17 cellular contexts compared by ENCODE assay signal in genomic region chr18:3466872-3467271, GRCh38. TPM values are rescaled to one million over a fixed set of nuclear protein-coding genes. Genes with fewer than 3 reads are reported as not detected.
DNase-seq lines count a peak whose midpoint lies in the region; ATAC-seq and TF ChIP-seq lines count a peak whose summit lies in the region.
"Had no signal": no experiment of that assay in that cellular context is flagged by ENCODE, and none has a peak within 500 bp of the region (broad histone marks: within the 10 kb centered on the region; RNA-seq: fewer than 3 reads in every experiment).

No MANE protein-coding gene starts in this region.

- CTCF ChIA-PET in CD4-positive, alpha-beta T cell (lab: Charles Lee): interaction anchor here (1.5 to 3.0 kb wide), 3 partner anchors 9 to 199 kb away, joined by 4 to 13 read pairs (median 5); no protein-coding TSS in a partner anchor

- H3K23ac ChIP-seq in mesendoderm (ENCODE audit: low read length): no peak overlapping the region

- no peak overlapping the region for H4K5ac ChIP-seq in mesendoderm (ENCODE audit: low read length)

- peak overlapping the region; percentile 33 for H2AK5ac ChIP-seq in mesendoderm (ENCODE audit: low read length)

- no peak overlapping the region for H3K4ac ChIP-seq in mesendoderm (ENCODE audit: low read depth, low read length)

- peaks cover 2% of the 10 kb centered on the region for H3K9me3 Mint-ChIP-seq in CD4-positive, alpha-beta T cell

- H3K4me1 ChIP-seq in mesendoderm (ENCODE audit: control insufficient read depth, low read depth, low read length): peaks cover 7% of the 10 kb centered on the region
- H3K4me1 ChIP-seq in left lung: peaks cover 0 to 18% of the 10 kb centered on the region in 2 donors
- H3K4me1 ChIP-seq in sigmoid colon: no peaks in the 10 kb centered on the region

- in situ Hi-C loops in brain microvascular endothelial cell (cut with HindIII; ENCODE audit: low pct_ligation_motif_present, low sequenced_read_pairs): no loop called here

- no peak overlapping the region for H3K27ac ChIP-seq in CD4-positive, alpha-beta T cell (ENCODE audit: low read depth, low read length)
- H3K27ac ChIP-seq in brain microvascular endothelial cell: peak overlapping the region; percentile 72
- H3K27ac ChIP-seq in mesendoderm (ENCODE audit: low read depth, low read length): peak overlapping the region; percentile 54
- peak overlapping the region in 1 of 2 donors; percentile 44 for H3K27ac ChIP-seq in left lung
- H3K27ac ChIP-seq in sigmoid colon: no peak overlapping the region

- TF ChIP-seq POLR2A in sigmoid colon (IDR thresholded peaks at IDR 0.05): no peak

- POLR2A ChIA-PET in CD4-positive, alpha-beta T cell (lab: Charles Lee): interaction anchor here (0.6 to 5.0 kb wide), 9 partner anchors 9 to 205 kb away, joined by 3 to 46 read pairs (median 6); partner anchors contain the start of genes MYL12B and TGIF1

- H3K27me3 Mint-ChIP-seq in CD4-positive, alpha-beta T cell: no peaks in the 10 kb centered on the region
- H3K27me3 Mint-ChIP-seq: stimulated activated naive CD8-positive, alpha-beta T cell treated with anti-CD3 and anti-CD28 coated beads, Interleukin-15, amount 100 ng/mL, for 72 hours had no signal

- H3K56ac ChIP-seq in mesendoderm (ENCODE audit: low read length): no peak overlapping the region

- no CpG with 5 or more reads among the region's 2 CpGs for WGBS in mesendoderm (ENCODE audit: extremely low coverage, insufficient coverage, low lambda C conversion rate)
- WGBS in sigmoid colon, 2 donors: 18% methylated on average over 2 of the region's 2 CpGs

- no peak overlapping the region for H2BK120ac ChIP-seq in mesendoderm (ENCODE audit: low read depth, low read length)

- H2BK15ac ChIP-seq in mesendoderm (replicated peaks; ENCODE audit: low read depth): no peak overlapping the region

- peaks cover 22% of the 10 kb centered on the region for H3K4me1 Mint-ChIP-seq in CD4-positive, alpha-beta T cell (ENCODE audit: low read depth)

- H3K4me3 ChIP-seq in brain microvascular endothelial cell (ENCODE audit: low read depth, low read length): no peak overlapping the region
- no peak overlapping the region for H3K4me3 ChIP-seq in mesendoderm (ENCODE audit: low read length)
- H3K4me3 ChIP-seq in left lung: no peak overlapping the region
- no peak overlapping the region for H3K4me3 ChIP-seq in sigmoid colon

- DNase-seq in CD4-positive, alpha-beta T cell: peak in 5 of 10 experiments; percentile 6 to 25 (median 13)
- DNase-seq in HT1080 (ENCODE audit: low read depth): peak; percentile 44
- DNase-seq in brain microvascular endothelial cell: no peak
- DNase-seq in mesendoderm: peak; percentile 68
- no peak for DNase-seq in D341Med (ENCODE audit: low spot score)
- no peak for DNase-seq in left lung
- DNase-seq in sigmoid colon: no peak
- no peak for DNase-seq in kidney tubule cell (ENCODE audit: low spot score)
- DNase-seq: activated CD4-positive, alpha-beta T cell treated with anti-CD3 and anti-CD28 coated beads for 48 hours; activated gamma-delta T cell treated with Interleukin-2 at 50 U/mL for 16 hours; C1 segment of cervical spinal cord; central memory CD4-positive, alpha-beta T cell; GDM1; NCI-H2081 treated with DMSO at 0.1 percent for 48 hours; NK-92 treated with Interleukin-12 subunit alpha and Interleukin-12 subunit beta, amount 100 ng/mL, for 24 hours; stimulated activated CD4-positive, alpha-beta T cell treated with anti-CD3 and anti-CD28 coated beads, Interleukin-4, amount 100 ng/mL, for 4 hours; stimulated activated naive CD8-positive, alpha-beta T cell treated with anti-CD3 and anti-CD28 coated beads, Interleukin-15, amount 100 ng/mL, for 72 hours had no signal

- no peaks in the 10 kb centered on the region for H3K79me1 ChIP-seq in mesendoderm (ENCODE audit: low read length)

- H2BK5ac ChIP-seq in mesendoderm (ENCODE audit: low read length): no peak overlapping the region

- H3K18ac ChIP-seq in mesendoderm (ENCODE audit: low read length): no peak overlapping the region

- H3K9me3 ChIP-seq in CD4-positive, alpha-beta T cell (ENCODE audit: control insufficient read depth, low read length): no peaks in the 10 kb centered on the region
- H3K9me3 ChIP-seq in left lung (no peaks in the 10 kb centered on the region), sigmoid colon (peaks cover 0 to 1% (median 0%) of the 10 kb centered on the region in 4 donors)

- intact Hi-C loops in CD4-positive, alpha-beta T cell (cut with DNase I, micrococcal nuclease): loop anchor here in 1 of 2 experiments (5.0 kb wide), 1 partner anchor 200 kb away; no protein-coding TSS in a partner anchor
- intact Hi-C loops in left lung (cut with DNase I) (loop anchor here in 1 of 2 donors (10.0 kb wide), 1 partner anchor 198 kb away; no protein-coding TSS in a partner anchor), sigmoid colon (cut with DNase I) (no loop called here)

- no peak overlapping the region for H3K4me3 Mint-ChIP-seq in CD4-positive, alpha-beta T cell
- H3K4me3 Mint-ChIP-seq: stimulated activated naive CD8-positive, alpha-beta T cell treated with anti-CD3 and anti-CD28 coated beads, Interleukin-15, amount 100 ng/mL, for 72 hours had no signal

- no peak for TF ChIP-seq EP300 in sigmoid colon (IDR thresholded peaks at IDR 0.05)

- peaks cover 4% of the 10 kb centered on the region for H3K36me3 Mint-ChIP-seq in CD4-positive, alpha-beta T cell (ENCODE audit: low read depth)

- no peak overlapping the region for H4K8ac ChIP-seq in mesendoderm (ENCODE audit: low read depth, low read length)

- no peaks in the 10 kb centered on the region for H3K36me3 ChIP-seq in brain microvascular endothelial cell (replicated peaks)
- no peaks in the 10 kb centered on the region for H3K36me3 ChIP-seq in mesendoderm (ENCODE audit: control insufficient read depth, insufficient read depth, low read length)
- H3K36me3 ChIP-seq in left lung: no peaks in the 10 kb centered on the region
- H3K36me3 ChIP-seq in sigmoid colon: no peaks in the 10 kb centered on the region

- H3K27ac Mint-ChIP-seq in CD4-positive, alpha-beta T cell: peak overlapping the region; percentile 16

- no peak overlapping the region for H3K4me2 ChIP-seq in mesendoderm (ENCODE audit: low read length)

- no peak for TF ChIP-seq CTCF in CD4-positive, alpha-beta T cell (IDR thresholded peaks at IDR 0.05)
- TF ChIP-seq CTCF in brain microvascular endothelial cell (IDR thresholded peaks at IDR 0.05; ENCODE audit: low read depth, low read length, missing control alignments) (no peak), left lung (IDR thresholded peaks at IDR 0.05) (no peak), sigmoid colon (IDR thresholded peaks at IDR 0.05) (no peak)

- peak; percentile 94 for ATAC-seq in CD4-positive, alpha-beta T cell (ENCODE audit: poor library complexity)
- ATAC-seq in left lung: no peak
- ATAC-seq: stimulated activated naive CD8-positive, alpha-beta T cell treated with anti-CD3 and anti-CD28 coated beads, Interleukin-15, amount 100 ng/mL, for 72 hours had no signal

- no peak overlapping the region for H3K9ac ChIP-seq in mesendoderm (ENCODE audit: low read length)

- H3K27me3 ChIP-seq in CD4-positive, alpha-beta T cell (ENCODE audit: control insufficient read depth, insufficient read depth, low read length): no peaks in the 10 kb centered on the region
- H3K27me3 ChIP-seq in brain microvascular endothelial cell (replicated peaks) (no peaks in the 10 kb centered on the region), mesendoderm (ENCODE audit: insufficient read depth, low read length, poor library complexity) (no peaks in the 10 kb centered on the region), left lung (no peaks in the 10 kb centered on the region), sigmoid colon (no peaks in the 10 kb centered on the region)

- H3K79me2 ChIP-seq in mesendoderm (ENCODE audit: control insufficient read depth, insufficient read depth, low read length): no peaks in the 10 kb centered on the region

RNA-seq across cellular contexts. Expression of gene TGIF1, which starts 16.9 kb away (rescaled TPM):
- total RNA-seq in CD4-positive, alpha-beta T cell: 10 to 100 TPM; 54.6 to 55.4 TPM
- total RNA-seq in HT1080 (2014; rRNA removed; shearing (Covaris generic)): 54.9 and 61.9 TPM in 2 replicates
- 54.7 and 62.9 TPM in 2 replicates for polyA plus RNA-seq in HT1080 (2015; cell fraction: cytosol; rRNA removed)
- 80.0 and 81.2 TPM in 2 replicates for polyA plus RNA-seq in HT1080 (2015; cell fraction: nucleus; rRNA removed)
- 147 TPM for polyA plus RNA-seq in mesendoderm (2013, experiment 1 of 2)
- 153 TPM for polyA plus RNA-seq in mesendoderm (2013, experiment 2 of 2)
- 10 to 100 TPM; 42.6 to 60.0 TPM for total RNA-seq in left lung
- 10 to 100 TPM; 32.1 to 80.6 (median 50.6) TPM for total RNA-seq in sigmoid colon
- 10 to 100 TPM; 34.7 to 72.1 (median 40.9) TPM for polyA plus RNA-seq in sigmoid colon

Comparison
In these comparisons a context has a peak if more than half of its experiments do, and no peak if none do; other contexts are left out.
1. DNase-seq: peak in HT1080 (single experiment) and mesendoderm (single experiment); none in brain microvascular endothelial cell (single experiment), D341Med (single experiment), left lung (0 of 2), sigmoid colon (single experiment) and kidney tubule cell (single experiment).
2. H3K27ac ChIP-seq: peak in brain microvascular endothelial cell (single experiment) and mesendoderm (single experiment); none in CD4-positive, alpha-beta T cell (single experiment) and sigmoid colon (0 of 4).